ENCODE assay signal across 1 cellular context in the genomic region with DNA sequence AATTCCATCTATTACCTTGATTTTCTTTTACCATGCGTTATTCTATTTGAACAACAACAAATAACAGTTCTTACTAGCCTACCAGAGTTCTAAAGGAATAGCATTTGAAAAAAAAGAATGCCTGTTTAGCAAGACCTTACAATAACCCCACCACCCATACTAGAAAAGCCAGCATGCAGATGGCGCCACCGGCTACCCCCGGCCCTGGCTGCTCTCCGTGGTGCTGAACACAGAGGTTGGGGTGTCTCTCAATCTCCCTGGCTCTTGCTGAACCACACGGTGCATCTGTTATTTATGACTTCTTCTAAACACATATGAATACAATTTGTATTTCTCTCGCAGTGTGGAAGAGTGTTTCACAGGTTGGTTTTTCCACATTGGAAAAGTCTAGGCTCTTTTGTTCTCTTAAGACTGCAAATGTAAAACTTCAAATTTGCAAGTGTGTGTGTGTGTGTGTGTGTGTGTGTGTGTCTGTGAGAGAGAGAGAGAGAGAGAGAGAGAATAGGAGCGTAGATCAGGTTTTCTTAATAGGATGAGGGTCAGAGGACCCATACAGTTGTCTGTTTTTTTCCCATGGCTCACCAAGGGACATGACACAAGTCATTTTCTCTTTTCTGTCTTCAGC.
TF ChIP-seq lines count a peak whose summit lies in the region.

No MANE protein-coding gene starts in this region.

TF ChIP-seq in K562, 482 proteins besides CTCF, POLR2A, EP300 and RAD21 (continued from another document and continues in another):
- TF ChIP-seq, protein P1, sequence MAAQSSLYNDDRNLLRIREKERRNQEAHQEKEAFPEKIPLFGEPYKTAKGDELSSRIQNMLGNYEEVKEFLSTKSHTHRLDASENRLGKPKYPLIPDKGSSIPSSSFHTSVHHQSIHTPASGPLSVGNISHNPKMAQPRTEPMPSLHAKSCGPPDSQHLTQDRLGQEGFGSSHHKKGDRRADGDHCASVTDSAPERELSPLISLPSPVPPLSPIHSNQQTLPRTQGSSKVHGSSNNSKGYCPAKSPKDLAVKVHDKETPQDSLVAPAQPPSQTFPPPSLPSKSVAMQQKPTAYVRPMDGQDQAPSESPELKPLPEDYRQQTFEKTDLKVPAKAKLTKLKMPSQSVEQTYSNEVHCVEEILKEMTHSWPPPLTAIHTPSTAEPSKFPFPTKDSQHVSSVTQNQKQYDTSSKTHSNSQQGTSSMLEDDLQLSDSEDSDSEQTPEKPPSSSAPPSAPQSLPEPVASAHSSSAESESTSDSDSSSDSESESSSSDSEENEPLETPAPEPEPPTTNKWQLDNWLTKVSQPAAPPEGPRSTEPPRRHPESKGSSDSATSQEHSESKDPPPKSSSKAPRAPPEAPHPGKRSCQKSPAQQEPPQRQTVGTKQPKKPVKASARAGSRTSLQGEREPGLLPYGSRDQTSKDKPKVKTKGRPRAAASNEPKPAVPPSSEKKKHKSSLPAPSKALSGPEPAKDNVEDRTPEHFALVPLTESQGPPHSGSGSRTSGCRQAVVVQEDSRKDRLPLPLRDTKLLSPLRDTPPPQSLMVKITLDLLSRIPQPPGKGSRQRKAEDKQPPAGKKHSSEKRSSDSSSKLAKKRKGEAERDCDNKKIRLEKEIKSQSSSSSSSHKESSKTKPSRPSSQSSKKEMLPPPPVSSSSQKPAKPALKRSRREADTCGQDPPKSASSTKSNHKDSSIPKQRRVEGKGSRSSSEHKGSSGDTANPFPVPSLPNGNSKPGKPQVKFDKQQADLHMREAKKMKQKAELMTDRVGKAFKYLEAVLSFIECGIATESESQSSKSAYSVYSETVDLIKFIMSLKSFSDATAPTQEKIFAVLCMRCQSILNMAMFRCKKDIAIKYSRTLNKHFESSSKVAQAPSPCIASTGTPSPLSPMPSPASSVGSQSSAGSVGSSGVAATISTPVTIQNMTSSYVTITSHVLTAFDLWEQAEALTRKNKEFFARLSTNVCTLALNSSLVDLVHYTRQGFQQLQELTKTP (IDR thresholded peaks at IDR 0.05; ENCODE audit: low read depth in 1 of 2, partially characterized antibody in 2 of 2), result peak in 1 of 2 experiments; percentile 95
- TF ChIP-seq GTF2E2 (tag; IDR thresholded peaks at IDR 0.05) (no peak), SMC3 (conservative IDR thresholded peaks at IDR 0.05; ENCODE audit: insufficient read depth, low read depth, low read length) (peak; percentile 39; the same call in 1 of the 2 replicates), ATF1 (CRISPR knock-in tag; IDR thresholded peaks at IDR 0.05) (no peak), ATF1 (tag; IDR thresholded peaks at IDR 0.05) (no peak), HMG20A (CRISPR knock-in tag; conservative IDR thresholded peaks at IDR 0.05) (no peak), CBX2 (IDR thresholded peaks at IDR 0.05; ENCODE audit: insufficient read depth, low read length, poor library complexity, severe bottlenecking) (no peak), NELFE (IDR thresholded peaks at IDR 0.05; ENCODE audit: insufficient read depth, insufficient read length) (no peak), ZNF232 (CRISPR knock-in tag; IDR thresholded peaks at IDR 0.05) (no peak), ZNF3 (CRISPR knock-in tag; IDR thresholded peaks at IDR 0.05) (no peak), YY1 (IDR thresholded peaks at IDR 0.05; ENCODE audit: borderline replicate concordance in 1 of 3, control insufficient read depth in 1 of 3, extremely low read depth in 1 of 3, insufficient read depth in 3 of 3, insufficient read length in 1 of 3, insufficient replicate concordance in 2 of 3, low read depth in 1 of 3, low read length in 2 of 3) (peak in 1 of 3 experiments; percentile 48), SMAD3 (CRISPR knock-in tag; conservative IDR thresholded peaks at IDR 0.05) (no peak), ZNF696 (CRISPR knock-in tag; conservative IDR thresholded peaks at IDR 0.05) (no peak), MIER1 (IDR thresholded peaks at IDR 0.05; ENCODE audit: low read depth) (peak; percentile 96), NUFIP1 (IDR thresholded peaks at IDR 0.05; ENCODE audit: partially characterized antibody) (no peak), ZNF766 (CRISPR knock-in tag; conservative IDR thresholded peaks at IDR 0.05) (peak; percentile 81), HNRNPL (IDR thresholded peaks at IDR 0.05; ENCODE audit: low read depth, low read length) (no peak), MAZ (CRISPR knock-in tag; conservative IDR thresholded peaks at IDR 0.05 in 1 of 2, IDR thresholded peaks at IDR 0.05 in 1 of 2) (peak in 1 of 2 experiments; percentile 69; a peak in 1 of 4 replicates), ZNF75A (CRISPR knock-in tag; IDR thresholded peaks at IDR 0.05) (no peak), ETV5 (CRISPR knock-in tag; IDR thresholded peaks at IDR 0.05; ENCODE audit: low read depth) (no peak), JUND (IDR thresholded peaks at IDR 0.05; ENCODE audit: borderline replicate concordance, low read depth, low read length) (no peak), JUND (tag; IDR thresholded peaks at IDR 0.05; ENCODE audit: borderline replicate concordance, low read depth, low read length) (no peak), CCAR2 (IDR thresholded peaks at IDR 0.05; ENCODE audit: low read depth, low read length) (no peak), HNRNPK (IDR thresholded peaks at IDR 0.05; ENCODE audit: low read depth, low read length, poor library complexity, severe bottlenecking) (no peak), NEUROD1 (IDR thresholded peaks at IDR 0.05; ENCODE audit: borderline replicate concordance, low read depth, low read length, partially characterized antibody) (no peak), TGIF2 (CRISPR knock-in tag; IDR thresholded peaks at IDR 0.05) (0 out of 2 replicates have a peak, but pooled peaks have one; percentile 24), HNRNPUL1 (IDR thresholded peaks at IDR 0.05; ENCODE audit: low read length) (no peak), ZBED1 (IDR thresholded peaks at IDR 0.05) (no peak), RBM22 (IDR thresholded peaks at IDR 0.05; ENCODE audit: low read depth, low read length, poor library complexity, severe bottlenecking) (no peak), ZNF668 (CRISPR knock-in tag; IDR thresholded peaks at IDR 0.05) (no peak), RB1 (IDR thresholded peaks at IDR 0.05; ENCODE audit: low read depth) (peak; percentile 50; the same call in 1 of the 2 replicates), PHF8 (IDR thresholded peaks at IDR 0.05; ENCODE audit: borderline replicate concordance, low read length) (no peak), NCOA6 (IDR thresholded peaks at IDR 0.05) (no peak), E2F3 (CRISPR knock-in tag; IDR thresholded peaks at IDR 0.05) (no peak), KDM2B (CRISPR knock-in tag; IDR thresholded peaks at IDR 0.05) (no peak), NR2C1 (IDR thresholded peaks at IDR 0.05) (no peak), NR2C1 (tag; IDR thresholded peaks at IDR 0.05) (no peak), ZNF445 (CRISPR knock-in tag; IDR thresholded peaks at IDR 0.05; ENCODE audit: low read depth) (no peak), PHB (CRISPR knock-in tag; IDR thresholded peaks at IDR 0.05) (no peak), RCOR1 (IDR thresholded peaks at IDR 0.05; ENCODE audit: borderline replicate concordance in 1 of 2, low read depth in 2 of 2, low read length in 2 of 2) (peak in 1 of 2 experiments; percentile 78; a peak in 1 of 4 replicates), PHF21A (IDR thresholded peaks at IDR 0.05; ENCODE audit: borderline replicate concordance, low read depth) (no peak), JUNB (CRISPR knock-in tag; conservative IDR thresholded peaks at IDR 0.05) (no peak), IFI16 (CRISPR knock-in tag; IDR thresholded peaks at IDR 0.05) (no peak), SRF (CRISPR knock-in tag; IDR thresholded peaks at IDR 0.05) (peak in 1 of 2 experiments; percentile 58; a peak in 2 of 4 replicates), MED1 (CRISPR knock-in tag; IDR thresholded peaks at IDR 0.05; ENCODE audit: borderline replicate concordance) (no peak), ZNF316 (IDR thresholded peaks at IDR 0.05) (no peak), FOXK1 (CRISPR knock-in tag; IDR thresholded peaks at IDR 0.05; ENCODE audit: borderline replicate concordance) (no peak), POU5F1 (IDR thresholded peaks at IDR 0.05; ENCODE audit: borderline replicate concordance, low read depth, low read length, partially characterized antibody) (no peak), NCOA2 (IDR thresholded peaks at IDR 0.05; ENCODE audit: partially characterized antibody in 2 of 2) (no peak), HDAC2 (IDR thresholded peaks at IDR 0.05) (no peak), DMBX1 (CRISPR knock-in tag; IDR thresholded peaks at IDR 0.05; ENCODE audit: borderline replicate concordance) (peak; percentile 78; the same call in 1 of the 2 replicates), IRF2 (CRISPR knock-in tag; IDR thresholded peaks at IDR 0.05) (no peak), KDM1A (IDR thresholded peaks at IDR 0.05) (no peak), MTA2 (IDR thresholded peaks at IDR 0.05; ENCODE audit: low read depth) (no peak)
- TF ChIP-seq, protein P2, sequence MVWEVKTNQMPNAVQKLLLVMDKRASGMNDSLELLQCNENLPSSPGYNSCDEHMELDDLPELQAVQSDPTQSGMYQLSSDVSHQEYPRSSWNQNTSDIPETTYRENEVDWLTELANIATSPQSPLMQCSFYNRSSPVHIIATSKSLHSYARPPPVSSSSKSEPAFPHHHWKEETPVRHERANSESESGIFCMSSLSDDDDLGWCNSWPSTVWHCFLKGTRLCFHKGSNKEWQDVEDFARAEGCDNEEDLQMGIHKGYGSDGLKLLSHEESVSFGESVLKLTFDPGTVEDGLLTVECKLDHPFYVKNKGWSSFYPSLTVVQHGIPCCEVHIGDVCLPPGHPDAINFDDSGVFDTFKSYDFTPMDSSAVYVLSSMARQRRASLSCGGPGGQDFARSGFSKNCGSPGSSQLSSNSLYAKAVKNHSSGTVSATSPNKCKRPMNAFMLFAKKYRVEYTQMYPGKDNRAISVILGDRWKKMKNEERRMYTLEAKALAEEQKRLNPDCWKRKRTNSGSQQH (CRISPR knock-in tag; IDR thresholded peaks at IDR 0.05), result no peak
- TF ChIP-seq, protein P3, sequence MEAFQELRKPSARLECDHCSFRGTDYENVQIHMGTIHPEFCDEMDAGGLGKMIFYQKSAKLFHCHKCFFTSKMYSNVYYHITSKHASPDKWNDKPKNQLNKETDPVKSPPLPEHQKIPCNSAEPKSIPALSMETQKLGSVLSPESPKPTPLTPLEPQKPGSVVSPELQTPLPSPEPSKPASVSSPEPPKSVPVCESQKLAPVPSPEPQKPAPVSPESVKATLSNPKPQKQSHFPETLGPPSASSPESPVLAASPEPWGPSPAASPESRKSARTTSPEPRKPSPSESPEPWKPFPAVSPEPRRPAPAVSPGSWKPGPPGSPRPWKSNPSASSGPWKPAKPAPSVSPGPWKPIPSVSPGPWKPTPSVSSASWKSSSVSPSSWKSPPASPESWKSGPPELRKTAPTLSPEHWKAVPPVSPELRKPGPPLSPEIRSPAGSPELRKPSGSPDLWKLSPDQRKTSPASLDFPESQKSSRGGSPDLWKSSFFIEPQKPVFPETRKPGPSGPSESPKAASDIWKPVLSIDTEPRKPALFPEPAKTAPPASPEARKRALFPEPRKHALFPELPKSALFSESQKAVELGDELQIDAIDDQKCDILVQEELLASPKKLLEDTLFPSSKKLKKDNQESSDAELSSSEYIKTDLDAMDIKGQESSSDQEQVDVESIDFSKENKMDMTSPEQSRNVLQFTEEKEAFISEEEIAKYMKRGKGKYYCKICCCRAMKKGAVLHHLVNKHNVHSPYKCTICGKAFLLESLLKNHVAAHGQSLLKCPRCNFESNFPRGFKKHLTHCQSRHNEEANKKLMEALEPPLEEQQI (IDR thresholded peaks at IDR 0.05), result 0 out of 2 replicates have a peak, but pooled peaks have one; percentile 45
- TF ChIP-seq, protein P4, sequence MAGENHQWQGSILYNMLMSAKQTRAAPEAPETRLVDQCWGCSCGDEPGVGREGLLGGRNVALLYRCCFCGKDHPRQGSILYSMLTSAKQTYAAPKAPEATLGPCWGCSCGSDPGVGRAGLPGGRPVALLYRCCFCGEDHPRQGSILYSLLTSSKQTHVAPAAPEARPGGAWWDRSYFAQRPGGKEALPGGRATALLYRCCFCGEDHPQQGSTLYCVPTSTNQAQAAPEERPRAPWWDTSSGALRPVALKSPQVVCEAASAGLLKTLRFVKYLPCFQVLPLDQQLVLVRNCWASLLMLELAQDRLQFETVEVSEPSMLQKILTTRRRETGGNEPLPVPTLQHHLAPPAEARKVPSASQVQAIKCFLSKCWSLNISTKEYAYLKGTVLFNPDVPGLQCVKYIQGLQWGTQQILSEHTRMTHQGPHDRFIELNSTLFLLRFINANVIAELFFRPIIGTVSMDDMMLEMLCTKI (IDR thresholded peaks at IDR 0.05; ENCODE audit: partially characterized antibody), result no peak
- TF ChIP-seq, protein P5, sequence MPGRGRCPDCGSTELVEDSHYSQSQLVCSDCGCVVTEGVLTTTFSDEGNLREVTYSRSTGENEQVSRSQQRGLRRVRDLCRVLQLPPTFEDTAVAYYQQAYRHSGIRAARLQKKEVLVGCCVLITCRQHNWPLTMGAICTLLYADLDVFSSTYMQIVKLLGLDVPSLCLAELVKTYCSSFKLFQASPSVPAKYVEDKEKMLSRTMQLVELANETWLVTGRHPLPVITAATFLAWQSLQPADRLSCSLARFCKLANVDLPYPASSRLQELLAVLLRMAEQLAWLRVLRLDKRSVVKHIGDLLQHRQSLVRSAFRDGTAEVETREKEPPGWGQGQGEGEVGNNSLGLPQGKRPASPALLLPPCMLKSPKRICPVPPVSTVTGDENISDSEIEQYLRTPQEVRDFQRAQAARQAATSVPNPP (IDR thresholded peaks at IDR 0.05; ENCODE audit: borderline replicate concordance, insufficient read depth, insufficient read length), result no peak
- TF ChIP-seq, protein P6, sequence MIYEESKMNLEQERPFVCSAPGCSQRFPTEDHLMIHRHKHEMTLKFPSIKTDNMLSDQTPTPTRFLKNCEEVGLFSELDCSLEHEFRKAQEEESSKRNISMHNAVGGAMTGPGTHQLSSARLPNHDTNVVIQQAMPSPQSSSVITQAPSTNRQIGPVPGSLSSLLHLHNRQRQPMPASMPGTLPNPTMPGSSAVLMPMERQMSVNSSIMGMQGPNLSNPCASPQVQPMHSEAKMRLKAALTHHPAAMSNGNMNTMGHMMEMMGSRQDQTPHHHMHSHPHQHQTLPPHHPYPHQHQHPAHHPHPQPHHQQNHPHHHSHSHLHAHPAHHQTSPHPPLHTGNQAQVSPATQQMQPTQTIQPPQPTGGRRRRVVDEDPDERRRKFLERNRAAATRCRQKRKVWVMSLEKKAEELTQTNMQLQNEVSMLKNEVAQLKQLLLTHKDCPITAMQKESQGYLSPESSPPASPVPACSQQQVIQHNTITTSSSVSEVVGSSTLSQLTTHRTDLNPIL (CRISPR knock-in tag; IDR thresholded peaks at IDR 0.05), result no peak
- TF ChIP-seq, protein P7, sequence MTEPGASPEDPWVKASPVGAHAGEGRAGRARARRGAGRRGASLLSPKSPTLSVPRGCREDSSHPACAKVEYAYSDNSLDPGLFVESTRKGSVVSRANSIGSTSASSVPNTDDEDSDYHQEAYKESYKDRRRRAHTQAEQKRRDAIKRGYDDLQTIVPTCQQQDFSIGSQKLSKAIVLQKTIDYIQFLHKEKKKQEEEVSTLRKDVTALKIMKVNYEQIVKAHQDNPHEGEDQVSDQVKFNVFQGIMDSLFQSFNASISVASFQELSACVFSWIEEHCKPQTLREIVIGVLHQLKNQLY (CRISPR knock-in tag; conservative IDR thresholded peaks at IDR 0.05), result no peak
